In genomic region chr15:45022871-45023658, GRCh38 we compare ENCODE assay signal across 1 cellular context.
TF ChIP-seq lines count a peak whose summit lies in the region.

Gene SORD, plus strand, starts transcription at chr15:45023195. Its CDS starts 89 bp downstream, at chr15:45023284.

TF ChIP-seq in K562, 482 proteins besides CTCF, POLR2A, EP300 and RAD21 (continued from another document and continues in another):
- TF ChIP-seq PCBP2 (IDR thresholded peaks at IDR 0.05; ENCODE audit: low read depth, low read length, poor library complexity, severe bottlenecking) (no peak), ZNF282 (CRISPR knock-in tag; IDR thresholded peaks at IDR 0.05) (no peak), VEZF1 (CRISPR knock-in tag; IDR thresholded peaks at IDR 0.05) (peak; percentile 52; the same call in 1 of the 2 replicates), ZNF780A (CRISPR knock-in tag; IDR thresholded peaks at IDR 0.05) (no peak), E2F3 (CRISPR knock-in tag; IDR thresholded peaks at IDR 0.05) (no peak), NFATC3 (IDR thresholded peaks at IDR 0.05) (no peak), ZNF253 (CRISPR knock-in tag; conservative IDR thresholded peaks at IDR 0.05) (no peak), PHB (CRISPR knock-in tag; IDR thresholded peaks at IDR 0.05) (no peak), NCOA6 (IDR thresholded peaks at IDR 0.05) (no peak), PRMT5 (CRISPR knock-in tag; IDR thresholded peaks at IDR 0.05) (no peak), DDX20 (tag; IDR thresholded peaks at IDR 0.05; ENCODE audit: low read depth) (no peak), ZNF830 (CRISPR knock-in tag; IDR thresholded peaks at IDR 0.05) (no peak), HIVEP1 (CRISPR knock-in tag; IDR thresholded peaks at IDR 0.05) (no peak), RBM15 (IDR thresholded peaks at IDR 0.05; ENCODE audit: insufficient read depth, low read length) (no peak), MAFF (IDR thresholded peaks at IDR 0.05; ENCODE audit: low read length) (no peak), JUND (IDR thresholded peaks at IDR 0.05; ENCODE audit: borderline replicate concordance, low read depth, low read length) (no peak), JUND (tag; IDR thresholded peaks at IDR 0.05; ENCODE audit: borderline replicate concordance, low read depth, low read length) (no peak), ZFP30 (CRISPR knock-in tag; IDR thresholded peaks at IDR 0.05; ENCODE audit: borderline replicate concordance) (no peak), CREM (IDR thresholded peaks at IDR 0.05; ENCODE audit: low read depth) (no peak), LEF1 (IDR thresholded peaks at IDR 0.05) (no peak), TOE1 (IDR thresholded peaks at IDR 0.05; ENCODE audit: borderline replicate concordance) (no peak), TOE1 (CRISPR knock-in tag; IDR thresholded peaks at IDR 0.05; ENCODE audit: borderline replicate concordance, low read depth) (no peak), HMGN3 (IDR thresholded peaks at IDR 0.05; ENCODE audit: borderline replicate concordance, extremely low read depth, insufficient read length, low read depth, low read length) (peak; percentile 36), TRIM28 (IDR thresholded peaks at IDR 0.05) (no peak; the same call in 1 of the 2 replicates), KHSRP (IDR thresholded peaks at IDR 0.05) (no peak), SMARCA4 (IDR thresholded peaks at IDR 0.05) (no peak), HDAC2 (IDR thresholded peaks at IDR 0.05) (0 out of 2 replicates have a peak, but pooled peaks have one; percentile 2), NR3C1 (CRISPR knock-in tag; IDR thresholded peaks at IDR 0.05) (no peak), E2F1 (CRISPR knock-in tag; IDR thresholded peaks at IDR 0.05) (peak; percentile 67; the same call in 1 of the 2 replicates), POLR3G (IDR thresholded peaks at IDR 0.05; ENCODE audit: extremely low read depth, insufficient read length, insufficient replicate concordance) (no peak), EHMT2 (IDR thresholded peaks at IDR 0.05) (no peak), SMC3 (conservative IDR thresholded peaks at IDR 0.05; ENCODE audit: insufficient read depth, low read depth, low read length) (no peak), ZFX (CRISPR knock-in tag; IDR thresholded peaks at IDR 0.05) (peak; percentile 76), ZNF212 (CRISPR knock-in tag; IDR thresholded peaks at IDR 0.05) (no peak), BRF1 (IDR thresholded peaks at IDR 0.05; ENCODE audit: borderline replicate concordance, extremely low read depth, insufficient read length) (no peak), ZC3H8 (IDR thresholded peaks at IDR 0.05) (no peak), SIN3A (IDR thresholded peaks at IDR 0.05; ENCODE audit: borderline replicate concordance in 2 of 2, control insufficient read depth in 1 of 2, low read depth in 2 of 2, low read length in 2 of 2) (no peak), ASH1L (IDR thresholded peaks at IDR 0.05; ENCODE audit: borderline replicate concordance, low read depth, partially characterized antibody) (no peak), MTA3 (IDR thresholded peaks at IDR 0.05; ENCODE audit: borderline replicate concordance) (0 out of 2 replicates have a peak, but pooled peaks have one; percentile 18), KLF10 (CRISPR knock-in tag; IDR thresholded peaks at IDR 0.05) (no peak), IRF2 (CRISPR knock-in tag; IDR thresholded peaks at IDR 0.05) (peak; percentile 17; the same call in 1 of the 2 replicates), NR2C1 (IDR thresholded peaks at IDR 0.05) (no peak), NR2C1 (tag; IDR thresholded peaks at IDR 0.05) (no peak), ZBTB43 (CRISPR knock-in tag; IDR thresholded peaks at IDR 0.05) (no peak), POLR2AphosphoS5 (IDR thresholded peaks at IDR 0.05; ENCODE audit: control insufficient read depth, insufficient read depth, low read depth, low read length) (no peak), TCFL5 (CRISPR knock-in tag; conservative IDR thresholded peaks at IDR 0.05) (no peak), ZNF41 (CRISPR knock-in tag; conservative IDR thresholded peaks at IDR 0.05) (no peak), ZBTB49 (CRISPR knock-in tag; IDR thresholded peaks at IDR 0.05; ENCODE audit: borderline replicate concordance) (no peak), TCF7 (IDR thresholded peaks at IDR 0.05; ENCODE audit: borderline replicate concordance) (no peak), SMAD2 (IDR thresholded peaks at IDR 0.05; ENCODE audit: low read depth, low read length) (no peak), NR2C2 (CRISPR knock-in tag; IDR thresholded peaks at IDR 0.05) (no peak), NR2C2 (tag; IDR thresholded peaks at IDR 0.05) (no peak), MAZ (CRISPR knock-in tag; conservative IDR thresholded peaks at IDR 0.05 in 1 of 2, IDR thresholded peaks at IDR 0.05 in 1 of 2) (peak; percentile 31 to 79; a peak in 2 of 4 replicates), GABPB1 (CRISPR knock-in tag; IDR thresholded peaks at IDR 0.05) (peak; percentile 2; the same call in 1 of the 2 replicates), TSC22D4 (tag; IDR thresholded peaks at IDR 0.05) (no peak), ARID1B (IDR thresholded peaks at IDR 0.05) (peak; percentile 38; the same call in 1 of the 2 replicates), FOXA1 (IDR thresholded peaks at IDR 0.05; ENCODE audit: borderline replicate concordance) (no peak), MED1 (CRISPR knock-in tag; IDR thresholded peaks at IDR 0.05; ENCODE audit: borderline replicate concordance) (no peak), POLR2H (tag; IDR thresholded peaks at IDR 0.05; ENCODE audit: low read depth) (peak; percentile 62), MYC (IDR thresholded peaks at IDR 0.05; ENCODE audit: low read depth, low read length) (peak; percentile 45), MYC (CRISPR knock-in tag; IDR thresholded peaks at IDR 0.05; ENCODE audit: borderline replicate concordance, low read depth) (0 out of 2 replicates have a peak, but pooled peaks have one; percentile 51), SRSF7 (optimal IDR thresholded peaks at IDR 0.05; ENCODE audit: low read depth, low read length) (no peak), ERF (CRISPR knock-in tag; IDR thresholded peaks at IDR 0.05) (no peak), MEF2A (IDR thresholded peaks at IDR 0.05; ENCODE audit: control insufficient read depth, low read depth, low read length) (no peak), MCM3 (IDR thresholded peaks at IDR 0.05) (no peak)
- TF ChIP-seq, protein P1, sequence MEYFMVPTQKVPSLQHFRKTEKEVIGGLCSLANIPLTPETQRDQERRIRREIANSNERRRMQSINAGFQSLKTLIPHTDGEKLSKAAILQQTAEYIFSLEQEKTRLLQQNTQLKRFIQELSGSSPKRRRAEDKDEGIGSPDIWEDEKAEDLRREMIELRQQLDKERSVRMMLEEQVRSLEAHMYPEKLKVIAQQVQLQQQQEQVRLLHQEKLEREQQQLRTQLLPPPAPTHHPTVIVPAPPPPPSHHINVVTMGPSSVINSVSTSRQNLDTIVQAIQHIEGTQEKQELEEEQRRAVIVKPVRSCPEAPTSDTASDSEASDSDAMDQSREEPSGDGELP (CRISPR knock-in tag; IDR thresholded peaks at IDR 0.05; ENCODE audit: borderline replicate concordance): peak; percentile 61; the same call in 1 of the 2 replicates
- TF ChIP-seq, protein P2, sequence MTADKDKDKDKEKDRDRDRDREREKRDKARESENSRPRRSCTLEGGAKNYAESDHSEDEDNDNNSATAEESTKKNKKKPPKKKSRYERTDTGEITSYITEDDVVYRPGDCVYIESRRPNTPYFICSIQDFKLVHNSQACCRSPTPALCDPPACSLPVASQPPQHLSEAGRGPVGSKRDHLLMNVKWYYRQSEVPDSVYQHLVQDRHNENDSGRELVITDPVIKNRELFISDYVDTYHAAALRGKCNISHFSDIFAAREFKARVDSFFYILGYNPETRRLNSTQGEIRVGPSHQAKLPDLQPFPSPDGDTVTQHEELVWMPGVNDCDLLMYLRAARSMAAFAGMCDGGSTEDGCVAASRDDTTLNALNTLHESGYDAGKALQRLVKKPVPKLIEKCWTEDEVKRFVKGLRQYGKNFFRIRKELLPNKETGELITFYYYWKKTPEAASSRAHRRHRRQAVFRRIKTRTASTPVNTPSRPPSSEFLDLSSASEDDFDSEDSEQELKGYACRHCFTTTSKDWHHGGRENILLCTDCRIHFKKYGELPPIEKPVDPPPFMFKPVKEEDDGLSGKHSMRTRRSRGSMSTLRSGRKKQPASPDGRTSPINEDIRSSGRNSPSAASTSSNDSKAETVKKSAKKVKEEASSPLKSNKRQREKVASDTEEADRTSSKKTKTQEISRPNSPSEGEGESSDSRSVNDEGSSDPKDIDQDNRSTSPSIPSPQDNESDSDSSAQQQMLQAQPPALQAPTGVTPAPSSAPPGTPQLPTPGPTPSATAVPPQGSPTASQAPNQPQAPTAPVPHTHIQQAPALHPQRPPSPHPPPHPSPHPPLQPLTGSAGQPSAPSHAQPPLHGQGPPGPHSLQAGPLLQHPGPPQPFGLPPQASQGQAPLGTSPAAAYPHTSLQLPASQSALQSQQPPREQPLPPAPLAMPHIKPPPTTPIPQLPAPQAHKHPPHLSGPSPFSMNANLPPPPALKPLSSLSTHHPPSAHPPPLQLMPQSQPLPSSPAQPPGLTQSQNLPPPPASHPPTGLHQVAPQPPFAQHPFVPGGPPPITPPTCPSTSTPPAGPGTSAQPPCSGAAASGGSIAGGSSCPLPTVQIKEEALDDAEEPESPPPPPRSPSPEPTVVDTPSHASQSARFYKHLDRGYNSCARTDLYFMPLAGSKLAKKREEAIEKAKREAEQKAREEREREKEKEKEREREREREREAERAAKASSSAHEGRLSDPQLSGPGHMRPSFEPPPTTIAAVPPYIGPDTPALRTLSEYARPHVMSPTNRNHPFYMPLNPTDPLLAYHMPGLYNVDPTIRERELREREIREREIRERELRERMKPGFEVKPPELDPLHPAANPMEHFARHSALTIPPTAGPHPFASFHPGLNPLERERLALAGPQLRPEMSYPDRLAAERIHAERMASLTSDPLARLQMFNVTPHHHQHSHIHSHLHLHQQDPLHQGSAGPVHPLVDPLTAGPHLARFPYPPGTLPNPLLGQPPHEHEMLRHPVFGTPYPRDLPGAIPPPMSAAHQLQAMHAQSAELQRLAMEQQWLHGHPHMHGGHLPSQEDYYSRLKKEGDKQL (CRISPR knock-in tag; IDR thresholded peaks at IDR 0.05; ENCODE audit: borderline replicate concordance): no peak
- TF ChIP-seq, protein P3, sequence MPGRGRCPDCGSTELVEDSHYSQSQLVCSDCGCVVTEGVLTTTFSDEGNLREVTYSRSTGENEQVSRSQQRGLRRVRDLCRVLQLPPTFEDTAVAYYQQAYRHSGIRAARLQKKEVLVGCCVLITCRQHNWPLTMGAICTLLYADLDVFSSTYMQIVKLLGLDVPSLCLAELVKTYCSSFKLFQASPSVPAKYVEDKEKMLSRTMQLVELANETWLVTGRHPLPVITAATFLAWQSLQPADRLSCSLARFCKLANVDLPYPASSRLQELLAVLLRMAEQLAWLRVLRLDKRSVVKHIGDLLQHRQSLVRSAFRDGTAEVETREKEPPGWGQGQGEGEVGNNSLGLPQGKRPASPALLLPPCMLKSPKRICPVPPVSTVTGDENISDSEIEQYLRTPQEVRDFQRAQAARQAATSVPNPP (IDR thresholded peaks at IDR 0.05; ENCODE audit: borderline replicate concordance, insufficient read depth, insufficient read length): no peak
- TF ChIP-seq, protein P4, sequence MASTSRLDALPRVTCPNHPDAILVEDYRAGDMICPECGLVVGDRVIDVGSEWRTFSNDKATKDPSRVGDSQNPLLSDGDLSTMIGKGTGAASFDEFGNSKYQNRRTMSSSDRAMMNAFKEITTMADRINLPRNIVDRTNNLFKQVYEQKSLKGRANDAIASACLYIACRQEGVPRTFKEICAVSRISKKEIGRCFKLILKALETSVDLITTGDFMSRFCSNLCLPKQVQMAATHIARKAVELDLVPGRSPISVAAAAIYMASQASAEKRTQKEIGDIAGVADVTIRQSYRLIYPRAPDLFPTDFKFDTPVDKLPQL (IDR thresholded peaks at IDR 0.05; ENCODE audit: extremely low read depth, insufficient read length): no peak
